In genomic region chr3:60890226-60890625, GRCh38 we compare ENCODE assay signal across 28 cellular contexts.
"Had no signal": no experiment of that assay in that cellular context is flagged by ENCODE, and none has a peak within 500 bp of the region (broad histone marks: within the 10 kb centered on the region; RNA-seq: fewer than 3 reads in every experiment).

No MANE protein-coding gene starts in this region.

- H3K27me3 ChIP-seq: brain microvascular endothelial cell, cardiac muscle cell, Peyer's patch, SJSA1 had no signal

- H3K4me1 Mint-ChIP-seq: activated CD8-positive, alpha-beta memory T cell treated with anti-CD3 and anti-CD28 coated beads, Interleukin-2, amount 10 ng/mL, durations not matched to agents 7 days and 5 days; activated naive CD8-positive, alpha-beta T cell treated with anti-CD3 and anti-CD28 coated beads, Interleukin-2, amount 50 U/mL, for 24 hours had no signal

- H3K36me3 ChIP-seq: brain microvascular endothelial cell, cardiac muscle cell, Peyer's patch, SJSA1 had no signal

- DNase-seq: activated CD4-positive, alpha-beta T cell treated with anti-CD3 and anti-CD28 coated beads for 48 hours; activated CD4-positive, alpha-beta T cell treated with anti-CD3 and anti-CD28 coated beads, Interleukin-2, amount 50 U/mL, for 48 hours; activated CD4-positive, CD25-positive, alpha-beta regulatory T cell treated with anti-CD3 and anti-CD28 coated beads, Interleukin-2, amount 50 U/mL, for 72 hours; activated CD8-positive, alpha-beta memory T cell treated with anti-CD3 and anti-CD28 coated beads, Interleukin-2, amount 10 ng/mL, durations not matched to agents 7 days and 5 days; activated effector memory CD4-positive, alpha-beta T cell treated with Interleukin-2 at 50 U/mL for 16 hours; activated naive CD4-positive, alpha-beta T cell; activated naive CD8-positive, alpha-beta T cell treated with anti-CD3 and anti-CD28 coated beads, Interleukin-2, amount 50 U/mL, for 24 hours; activated T-cell treated with anti-CD3 and anti-CD28 coated beads, Interleukin-2, amount 50 U/mL, for 24 hours; amygdala; brain microvascular endothelial cell; Kasumi-1; KBM-7; NCI-H1048; NCI-H146; NCI-H1930; NCI-H2171; NCI-H2227 treated with DMSO at 0.1 percent for 48 hours; NCI-H526; NCI-H82; Peyer's patch; Right ventricle myocardium superior; SW 1271 had no signal

- H3K9me3 ChIP-seq: Peyer's patch, SJSA1 had no signal

- H3K27me3 Mint-ChIP-seq: activated CD8-positive, alpha-beta memory T cell treated with anti-CD3 and anti-CD28 coated beads, Interleukin-2, amount 10 ng/mL, durations not matched to agents 7 days and 5 days; activated naive CD8-positive, alpha-beta T cell treated with anti-CD3 and anti-CD28 coated beads, Interleukin-2, amount 50 U/mL, for 24 hours; activated T-cell treated with anti-CD3 and anti-CD28 coated beads, Interleukin-2, amount 50 U/mL, for 24 hours had no signal

- H3K4me3 Mint-ChIP-seq: activated CD8-positive, alpha-beta memory T cell treated with anti-CD3 and anti-CD28 coated beads, Interleukin-2, amount 10 ng/mL, durations not matched to agents 7 days and 5 days; activated naive CD8-positive, alpha-beta T cell treated with anti-CD3 and anti-CD28 coated beads, Interleukin-2, amount 50 U/mL, for 24 hours; activated T-cell treated with anti-CD3 and anti-CD28 coated beads, Interleukin-2, amount 50 U/mL, for 24 hours; activated T-helper 1 cell treated with anti-CD3 and anti-CD28 coated beads, Interleukin-12 subunit alpha, Interleukin-12 subunit beta, Interleukin-2, Interleukin-4 antibody, amounts not matched to agents 30 ng/mL and 10 ng/mL and 1 ng/mL, durations not matched to agents 14 hours and 24 hours and 36 hours had no signal

- H3K27ac Mint-ChIP-seq: activated CD8-positive, alpha-beta memory T cell treated with anti-CD3 and anti-CD28 coated beads, Interleukin-2, amount 10 ng/mL, durations not matched to agents 7 days and 5 days; activated naive CD4-positive, alpha-beta T cell treated with anti-CD3 and anti-CD28 coated beads, Interleukin-2, amount 50 U/mL, for 72 hours; activated naive CD8-positive, alpha-beta T cell treated with anti-CD3 and anti-CD28 coated beads, Interleukin-2, amount 50 U/mL, for 24 hours; activated T-cell treated with anti-CD3 and anti-CD28 coated beads, Interleukin-2, amount 50 U/mL, for 24 hours; activated T-helper 1 cell treated with anti-CD3 and anti-CD28 coated beads, Interleukin-12 subunit alpha, Interleukin-12 subunit beta, Interleukin-2, Interleukin-4 antibody, amounts not matched to agents 30 ng/mL and 10 ng/mL and 1 ng/mL, durations not matched to agents 14 hours and 24 hours and 36 hours had no signal

- H3K4me3 ChIP-seq: cardiac muscle cell, Peyer's patch, SJSA1 had no signal

- H3K9me3 Mint-ChIP-seq: activated naive CD8-positive, alpha-beta T cell treated with anti-CD3 and anti-CD28 coated beads, Interleukin-2, amount 50 U/mL, for 24 hours; activated T-cell treated with anti-CD3 and anti-CD28 coated beads, Interleukin-2, amount 50 U/mL, for 24 hours; activated T-helper 1 cell treated with anti-CD3 and anti-CD28 coated beads, Interleukin-12 subunit alpha, Interleukin-12 subunit beta, Interleukin-2, Interleukin-4 antibody, amounts not matched to agents 30 ng/mL and 10 ng/mL and 1 ng/mL, durations not matched to agents 14 hours and 24 hours and 36 hours had no signal

- H3K36me3 Mint-ChIP-seq: activated CD8-positive, alpha-beta memory T cell treated with anti-CD3 and anti-CD28 coated beads, Interleukin-2, amount 10 ng/mL, durations not matched to agents 7 days and 5 days had no signal

- ATAC-seq: activated CD8-positive, alpha-beta memory T cell treated with anti-CD3 and anti-CD28 coated beads, Interleukin-2, amount 10 ng/mL, durations not matched to agents 7 days and 5 days; activated naive CD4-positive, alpha-beta T cell treated with anti-CD3 and anti-CD28 coated beads, Interleukin-2, amount 50 U/mL, for 72 hours; activated naive CD8-positive, alpha-beta T cell treated with anti-CD3 and anti-CD28 coated beads, Interleukin-2, amount 50 U/mL, for 24 hours; SK-N-SH treated with all-trans-retinoic acid at 6 μM for 48 hours had no signal

- H3K4me1 ChIP-seq: Peyer's patch, SJSA1 had no signal

- H3K27ac ChIP-seq: brain microvascular endothelial cell, cardiac muscle cell, Peyer's patch, RWPE1, SJSA1 had no signal
